ENCODE assay signal across 8 cellular contexts in genomic region chr9:104927912-104928740, GRCh38. TPM values are rescaled to one million over a fixed set of nuclear protein-coding genes. Genes with fewer than 3 reads are reported as not detected.
A peak's percentile ranks its signal among the peaks of the same experiment; 100 is the strongest.
DNase-seq lines count a peak whose midpoint lies in the region; ATAC-seq and TF ChIP-seq lines count a peak whose summit lies in the region.

Gene ABCA1 (minus strand): TSS chr9:104928155. CDS start chr9:104903679, 24,476 bp downstream.

- H3K9me3 ChIP-seq in effector memory CD4-positive, alpha-beta T cell (ENCODE audit: control insufficient read depth, low read length), result no peaks in the 10 kb centered on the region
- no peaks in the 10 kb centered on the region for H3K9me3 ChIP-seq in lung (ENCODE audit: control insufficient read depth in 2 of 2, insufficient read depth in 1 of 2, low read length in 1 of 2)

- peak; percentile 60 for DNase-seq in DMS114 treated with DMSO at 0.1 percent for 48 hours (lab: John Stamatoyannopoulos, UW; ENCODE audit: unreplicated experiment)
- peak; percentile 36 for DNase-seq in NCI-H774 (lab: John Stamatoyannopoulos, UW)
- DNase-seq in activated CD8-positive, alpha-beta memory T cell treated with anti-CD3 and anti-CD28 coated beads, Interleukin-2, amount 10 ng/mL, durations not matched to agents 7 days and 5 days, result peak; percentile 78
- peak; percentile 46 to 64 (median 48) for DNase-seq in effector memory CD4-positive, alpha-beta T cell
- peak; percentile 87 for DNase-seq in lung (ENCODE audit: low spot score)
- DNase-seq in stimulated activated CD4-positive, alpha-beta T cell treated with anti-CD3 and anti-CD28 coated beads, TNF-alpha, amount 100 ng/mL, for 1 hour (ENCODE audit: low read depth in 3 of 3, low spot score in 1 of 3), result peak; percentile 30 to 45 (median 39)
- DNase-seq in NCI-H510A treated with DMSO at 0.1 percent for 48 hours (lab: John Stamatoyannopoulos, UW), result no peak

- H3K4me1 Mint-ChIP-seq in activated CD8-positive, alpha-beta memory T cell treated with anti-CD3 and anti-CD28 coated beads, Interleukin-2, amount 10 ng/mL, durations not matched to agents 7 days and 5 days, result peaks cover 11% of the 10 kb centered on the region

- H3K4me3 ChIP-seq in effector memory CD4-positive, alpha-beta T cell (ENCODE audit: insufficient read depth, low read depth, low read length, poor library complexity, severe bottlenecking), result peak within 1 kb of the TSS; percentile 79
- peak within 1 kb of the TSS; percentile 70 for H3K4me3 ChIP-seq in lung

- H3K36me3 ChIP-seq in effector memory CD4-positive, alpha-beta T cell (ENCODE audit: control insufficient read depth, insufficient read depth, low read length), result no peaks in the 10 kb centered on the region
- H3K36me3 ChIP-seq in lung (ENCODE audit: control insufficient read depth in 2 of 2, insufficient read depth in 2 of 2, low read length in 2 of 2), result peaks cover 0 to 2% of the 10 kb centered on the region in 2 donors

- WGBS in lung, 2 donors, result 4 to 5% methylated on average over 40 to 53 of the region's 53 CpGs

- H3K27me3 ChIP-seq in effector memory CD4-positive, alpha-beta T cell (replicated peaks; ENCODE audit: control insufficient read depth, insufficient read depth, low read length, poor library complexity, severe bottlenecking), result peaks cover 5% of the 10 kb centered on the region
- H3K27me3 ChIP-seq in lung (ENCODE audit: control insufficient read depth, insufficient read depth), result no peaks in the 10 kb centered on the region

- TF ChIP-seq CTCF in lung (IDR thresholded peaks at IDR 0.05; ENCODE audit: control extremely low read depth, extremely low read depth), result no peak

- no peaks in the 10 kb centered on the region for H3K36me3 Mint-ChIP-seq in activated CD8-positive, alpha-beta memory T cell treated with anti-CD3 and anti-CD28 coated beads, Interleukin-2, amount 10 ng/mL, durations not matched to agents 7 days and 5 days

- no peak within 1 kb of the TSS for H3K27ac Mint-ChIP-seq in activated CD8-positive, alpha-beta memory T cell treated with anti-CD3 and anti-CD28 coated beads, Interleukin-2, amount 10 ng/mL, durations not matched to agents 7 days and 5 days

- peaks cover 36% of the 10 kb centered on the region for H3K27me3 Mint-ChIP-seq in activated CD8-positive, alpha-beta memory T cell treated with anti-CD3 and anti-CD28 coated beads, Interleukin-2, amount 10 ng/mL, durations not matched to agents 7 days and 5 days

- CTCF ChIA-PET in activated CD8-positive, alpha-beta memory T cell treated with anti-CD3 and anti-CD28 coated beads, Interleukin-2, amount 10 ng/mL, durations not matched to agents 7 days and 5 days (lab: Charles Lee), result interaction anchor here (1.3 to 2.9 kb wide), 4 partner anchors 40 to 487 kb away, joined by 3 to 11 read pairs (median 5); no protein-coding TSS in a partner anchor

- H3K27ac ChIP-seq in effector memory CD4-positive, alpha-beta T cell (ENCODE audit: insufficient read depth, low read length, poor library complexity, severe bottlenecking), result peak within 1 kb of the TSS; percentile 56
- peak within 1 kb of the TSS; percentile 75 to 82 for H3K27ac ChIP-seq in lung (ENCODE audit: low read depth in 1 of 2, low read length in 1 of 2)

- H3K4me3 Mint-ChIP-seq in activated CD8-positive, alpha-beta memory T cell treated with anti-CD3 and anti-CD28 coated beads, Interleukin-2, amount 10 ng/mL, durations not matched to agents 7 days and 5 days, result peak within 1 kb of the TSS; percentile 70

- H3K9me3 Mint-ChIP-seq in activated CD8-positive, alpha-beta memory T cell treated with anti-CD3 and anti-CD28 coated beads, Interleukin-2, amount 10 ng/mL, durations not matched to agents 7 days and 5 days (ENCODE audit: low read depth), result no peaks in the 10 kb centered on the region

- ATAC-seq in HG02840 (IDR thresholded peaks at IDR 0.05; ENCODE audit: low FRiP score, unreplicated experiment) (peak; percentile 33), lung (ENCODE audit: insufficient read depth, low FRiP score) (peak; percentile 86)
- ATAC-seq in activated CD8-positive, alpha-beta memory T cell treated with anti-CD3 and anti-CD28 coated beads, Interleukin-2, amount 10 ng/mL, durations not matched to agents 7 days and 5 days, result peak; percentile 60

- peaks cover 9% of the 10 kb centered on the region for H3K4me1 ChIP-seq in effector memory CD4-positive, alpha-beta T cell (ENCODE audit: control insufficient read depth, insufficient read depth, low read length, poor library complexity, severe bottlenecking)
- H3K4me1 ChIP-seq in lung (ENCODE audit: control insufficient read depth in 2 of 2, insufficient read depth in 2 of 2, low read length in 2 of 2), result peaks cover 0 to 2% of the 10 kb centered on the region in 2 donors

RNA-seq across cellular contexts. Expression of gene ABCA1, which starts in this region (rescaled TPM):
- total RNA-seq in activated CD8-positive, alpha-beta memory T cell treated with anti-CD3 and anti-CD28 coated beads, Interleukin-2, amount 10 ng/mL, durations not matched to agents 7 days and 5 days, result under 1 TPM; 0.09 to 0.23 TPM
- 100 to 1,000 TPM in 1 of 2 donors, 10 to 100 TPM in 1; 19.1 to 140 TPM for total RNA-seq in lung
- 10 to 100 TPM in 1 of 2 donors, 1 to 10 TPM in 1; 5.4 to 14.4 TPM for polyA plus RNA-seq in lung

Comparison
In these comparisons a context has a peak if more than half of its experiments do, and no peak if none do; other contexts are left out.
1. RNA of gene ABCA1 (total RNA-seq): 19.1 to 140 TPM in lung; 0.09 to 0.23 TPM in activated CD8-positive, alpha-beta memory T cell treated with anti-CD3 and anti-CD28 coated beads, Interleukin-2, amount 10 ng/mL, durations not matched to agents 7 days and 5 days; every median in the first group is over 10 times any median in the second.
2. Peak in DNase-seq and ATAC-seq in activated CD8-positive, alpha-beta memory T cell treated with anti-CD3 and anti-CD28 coated beads, Interleukin-2, amount 10 ng/mL, durations not matched to agents 7 days and 5 days; RNA of the gene not detected or under 1 TPM.
3. ATAC-seq: peak in every context shown above with its lines; median percentile 86 in lung; 60 in activated CD8-positive, alpha-beta memory T cell treated with anti-CD3 and anti-CD28 coated beads, Interleukin-2, amount 10 ng/mL, durations not matched to agents 7 days and 5 days; 33 in HG02840.